Comparison of ENCODE assay signal across 1 cellular context in the genomic region with DNA sequence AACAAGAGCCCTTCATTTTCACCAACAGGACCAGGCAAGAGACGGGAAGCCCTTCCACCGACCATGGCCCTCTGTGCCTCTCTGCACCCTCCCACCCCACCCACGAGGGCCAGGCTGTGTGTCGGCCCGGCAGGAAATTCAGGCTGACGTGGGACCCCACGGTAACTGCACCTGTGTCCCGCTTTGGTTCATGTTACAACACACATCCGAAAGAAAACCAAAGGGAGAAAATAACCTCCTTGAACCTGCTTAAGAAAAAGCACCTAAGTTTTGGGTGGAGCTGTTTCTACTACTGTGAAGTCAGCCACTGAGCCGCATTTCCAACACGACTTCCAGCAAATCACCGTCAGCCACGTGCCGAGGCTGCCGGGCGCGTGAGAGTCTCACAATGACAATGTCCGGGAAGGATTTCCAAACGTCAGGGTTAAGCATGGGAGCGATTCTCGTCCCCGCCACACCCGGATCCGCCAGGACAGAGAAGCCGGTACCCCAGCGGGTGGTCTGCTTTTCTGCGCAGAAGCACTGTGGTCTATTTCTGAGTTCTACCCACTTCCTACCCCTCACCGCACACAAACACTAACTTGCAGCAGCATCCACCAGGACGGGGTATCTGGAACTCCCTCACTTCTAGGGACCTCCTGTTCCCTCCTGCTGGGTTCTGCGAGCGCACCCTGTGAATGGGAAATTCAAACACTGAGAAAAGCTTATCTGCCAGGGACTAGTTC.
TF ChIP-seq lines count a peak whose summit lies in the region.

No MANE protein-coding gene starts in this region.

TF ChIP-seq in WTC11, 78 proteins besides CTCF, POLR2A, EP300 and RAD21:
- TF ChIP-seq OVOL2 (CRISPR knock-in tag; IDR thresholded peaks at IDR 0.05; ENCODE audit: borderline replicate concordance), result no peak
- TF ChIP-seq, protein P1, sequence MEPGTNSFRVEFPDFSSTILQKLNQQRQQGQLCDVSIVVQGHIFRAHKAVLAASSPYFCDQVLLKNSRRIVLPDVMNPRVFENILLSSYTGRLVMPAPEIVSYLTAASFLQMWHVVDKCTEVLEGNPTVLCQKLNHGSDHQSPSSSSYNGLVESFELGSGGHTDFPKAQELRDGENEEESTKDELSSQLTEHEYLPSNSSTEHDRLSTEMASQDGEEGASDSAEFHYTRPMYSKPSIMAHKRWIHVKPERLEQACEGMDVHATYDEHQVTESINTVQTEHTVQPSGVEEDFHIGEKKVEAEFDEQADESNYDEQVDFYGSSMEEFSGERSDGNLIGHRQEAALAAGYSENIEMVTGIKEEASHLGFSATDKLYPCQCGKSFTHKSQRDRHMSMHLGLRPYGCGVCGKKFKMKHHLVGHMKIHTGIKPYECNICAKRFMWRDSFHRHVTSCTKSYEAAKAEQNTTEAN (CRISPR knock-in tag; IDR thresholded peaks at IDR 0.05), result no peak
- no peak for TF ChIP-seq CBFB (CRISPR knock-in tag; IDR thresholded peaks at IDR 0.05; ENCODE audit: low read depth)
- TF ChIP-seq, protein P2, sequence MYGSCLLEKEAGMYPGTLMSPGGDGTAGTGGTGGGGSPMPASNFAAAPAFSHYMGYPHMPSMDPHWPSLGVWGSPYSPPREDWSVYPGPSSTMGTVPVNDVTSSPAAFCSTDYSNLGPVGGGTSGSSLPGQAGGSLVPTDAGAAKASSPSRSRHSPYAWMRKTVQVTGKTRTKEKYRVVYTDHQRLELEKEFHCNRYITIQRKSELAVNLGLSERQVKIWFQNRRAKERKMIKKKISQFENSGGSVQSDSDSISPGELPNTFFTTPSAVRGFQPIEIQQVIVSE (CRISPR knock-in tag; IDR thresholded peaks at IDR 0.05; ENCODE audit: borderline replicate concordance), result no peak
- TF ChIP-seq ESRRA (CRISPR knock-in tag; IDR thresholded peaks at IDR 0.05; ENCODE audit: borderline replicate concordance), result no peak
- TF ChIP-seq, protein P3, sequence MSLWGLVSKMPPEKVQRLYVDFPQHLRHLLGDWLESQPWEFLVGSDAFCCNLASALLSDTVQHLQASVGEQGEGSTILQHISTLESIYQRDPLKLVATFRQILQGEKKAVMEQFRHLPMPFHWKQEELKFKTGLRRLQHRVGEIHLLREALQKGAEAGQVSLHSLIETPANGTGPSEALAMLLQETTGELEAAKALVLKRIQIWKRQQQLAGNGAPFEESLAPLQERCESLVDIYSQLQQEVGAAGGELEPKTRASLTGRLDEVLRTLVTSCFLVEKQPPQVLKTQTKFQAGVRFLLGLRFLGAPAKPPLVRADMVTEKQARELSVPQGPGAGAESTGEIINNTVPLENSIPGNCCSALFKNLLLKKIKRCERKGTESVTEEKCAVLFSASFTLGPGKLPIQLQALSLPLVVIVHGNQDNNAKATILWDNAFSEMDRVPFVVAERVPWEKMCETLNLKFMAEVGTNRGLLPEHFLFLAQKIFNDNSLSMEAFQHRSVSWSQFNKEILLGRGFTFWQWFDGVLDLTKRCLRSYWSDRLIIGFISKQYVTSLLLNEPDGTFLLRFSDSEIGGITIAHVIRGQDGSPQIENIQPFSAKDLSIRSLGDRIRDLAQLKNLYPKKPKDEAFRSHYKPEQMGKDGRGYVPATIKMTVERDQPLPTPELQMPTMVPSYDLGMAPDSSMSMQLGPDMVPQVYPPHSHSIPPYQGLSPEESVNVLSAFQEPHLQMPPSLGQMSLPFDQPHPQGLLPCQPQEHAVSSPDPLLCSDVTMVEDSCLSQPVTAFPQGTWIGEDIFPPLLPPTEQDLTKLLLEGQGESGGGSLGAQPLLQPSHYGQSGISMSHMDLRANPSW (CRISPR knock-in tag; conservative IDR thresholded peaks at IDR 0.05; ENCODE audit: low read depth), result no peak
- no peak for TF ChIP-seq NFATC4 (CRISPR knock-in tag; IDR thresholded peaks at IDR 0.05)
- TF ChIP-seq KAT7 (CRISPR knock-in tag; IDR thresholded peaks at IDR 0.05; ENCODE audit: borderline replicate concordance), result no peak
- no peak for TF ChIP-seq ZNF416 (CRISPR knock-in tag; IDR thresholded peaks at IDR 0.05)
- no peak for TF ChIP-seq NFE2L1 (CRISPR knock-in tag; IDR thresholded peaks at IDR 0.05)
- no peak for TF ChIP-seq HMGA2 (CRISPR knock-in tag; IDR thresholded peaks at IDR 0.05)
- TF ChIP-seq, protein P4, sequence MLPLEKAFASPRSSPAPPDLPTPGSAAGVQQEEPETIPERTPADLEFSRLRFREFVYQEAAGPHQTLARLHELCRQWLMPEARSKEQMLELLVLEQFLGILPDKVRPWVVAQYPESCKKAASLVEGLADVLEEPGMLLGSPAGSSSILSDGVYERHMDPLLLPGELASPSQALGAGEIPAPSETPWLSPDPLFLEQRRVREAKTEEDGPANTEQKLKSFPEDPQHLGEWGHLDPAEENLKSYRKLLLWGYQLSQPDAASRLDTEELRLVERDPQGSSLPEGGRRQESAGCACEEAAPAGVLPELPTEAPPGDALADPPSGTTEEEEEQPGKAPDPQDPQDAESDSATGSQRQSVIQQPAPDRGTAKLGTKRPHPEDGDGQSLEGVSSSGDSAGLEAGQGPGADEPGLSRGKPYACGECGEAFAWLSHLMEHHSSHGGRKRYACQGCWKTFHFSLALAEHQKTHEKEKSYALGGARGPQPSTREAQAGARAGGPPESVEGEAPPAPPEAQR (CRISPR knock-in tag; IDR thresholded peaks at IDR 0.05), result no peak
- TF ChIP-seq RELA (CRISPR knock-in tag; IDR thresholded peaks at IDR 0.05; ENCODE audit: borderline replicate concordance), result no peak
TF ChIP-seq in WTC11: peak in this region for 0.
